ENCODE assay signal across 1 cellular context in the genomic region with DNA sequence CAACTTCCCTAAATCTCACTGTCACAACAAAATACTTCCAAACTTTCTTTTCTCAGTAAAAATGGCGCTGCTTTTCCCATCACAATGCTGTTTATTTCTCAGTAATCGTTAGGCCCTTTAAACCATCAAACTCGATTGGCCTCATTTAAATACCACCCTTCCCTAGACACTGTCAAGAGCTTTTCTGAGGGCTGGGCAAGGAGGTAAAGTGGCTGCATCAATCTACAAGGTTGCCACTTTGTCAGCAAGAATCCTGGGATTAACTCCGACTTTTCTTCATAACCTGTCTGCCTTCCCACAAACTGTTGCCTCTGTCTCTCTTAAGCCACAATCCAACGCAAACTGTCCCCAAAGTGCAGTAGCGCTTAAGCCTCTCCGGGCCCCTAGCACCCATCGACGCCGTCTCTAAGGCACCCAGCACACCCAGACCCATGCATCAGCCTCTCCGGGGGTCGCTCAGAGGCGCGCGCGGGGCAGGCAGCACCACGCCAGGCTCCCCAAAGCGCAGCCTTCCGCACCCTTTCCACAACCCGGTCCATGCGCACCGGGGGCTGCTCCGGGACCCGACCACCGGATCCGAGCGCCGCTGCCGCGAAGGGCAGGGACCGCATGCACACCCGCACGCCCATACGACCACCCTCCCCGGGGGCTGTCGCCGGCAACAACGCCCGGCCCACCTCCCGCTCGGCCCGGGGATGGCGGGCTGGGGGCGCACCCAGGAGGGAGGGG.
TF ChIP-seq lines count a peak whose summit lies in the region.

No MANE protein-coding gene starts in this region.

TF ChIP-seq in K562, 482 proteins besides CTCF, POLR2A, EP300 and RAD21 (continued from another document and continues in another):
- TF ChIP-seq BRF2 (IDR thresholded peaks at IDR 0.05; ENCODE audit: borderline replicate concordance, insufficient read depth, insufficient read length): no peak
- no peak for TF ChIP-seq HMG20B (CRISPR knock-in tag; IDR thresholded peaks at IDR 0.05)
- no peak for TF ChIP-seq WHSC1 (IDR thresholded peaks at IDR 0.05; ENCODE audit: low read length)
- peak; percentile 55 for TF ChIP-seq POLR2G (IDR thresholded peaks at IDR 0.05; ENCODE audit: low read depth, low read length)
- TF ChIP-seq ZNF217 (CRISPR knock-in tag; IDR thresholded peaks at IDR 0.05): no peak
- TF ChIP-seq, protein P1, sequence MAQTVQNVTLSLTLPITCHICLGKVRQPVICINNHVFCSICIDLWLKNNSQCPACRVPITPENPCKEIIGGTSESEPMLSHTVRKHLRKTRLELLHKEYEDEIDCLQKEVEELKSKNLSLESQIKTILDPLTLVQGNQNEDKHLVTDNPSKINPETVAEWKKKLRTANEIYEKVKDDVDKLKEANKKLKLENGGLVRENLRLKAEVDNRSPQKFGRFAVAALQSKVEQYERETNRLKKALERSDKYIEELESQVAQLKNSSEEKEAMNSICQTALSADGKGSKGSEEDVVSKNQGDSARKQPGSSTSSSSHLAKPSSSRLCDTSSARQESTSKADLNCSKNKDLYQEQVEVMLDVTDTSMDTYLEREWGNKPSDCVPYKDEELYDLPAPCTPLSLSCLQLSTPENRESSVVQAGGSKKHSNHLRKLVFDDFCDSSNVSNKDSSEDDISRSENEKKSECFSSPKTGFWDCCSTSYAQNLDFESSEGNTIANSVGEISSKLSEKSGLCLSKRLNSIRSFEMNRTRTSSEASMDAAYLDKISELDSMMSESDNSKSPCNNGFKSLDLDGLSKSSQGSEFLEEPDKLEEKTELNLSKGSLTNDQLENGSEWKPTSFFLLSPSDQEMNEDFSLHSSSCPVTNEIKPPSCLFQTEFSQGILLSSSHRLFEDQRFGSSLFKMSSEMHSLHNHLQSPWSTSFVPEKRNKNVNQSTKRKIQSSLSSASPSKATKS (CRISPR knock-in tag; IDR thresholded peaks at IDR 0.05): no peak
- TF ChIP-seq CC2D1A (IDR thresholded peaks at IDR 0.05): no peak
- TF ChIP-seq ZBTB43 (CRISPR knock-in tag; IDR thresholded peaks at IDR 0.05): no peak
- TF ChIP-seq GATA2 (CRISPR knock-in tag; IDR thresholded peaks at IDR 0.05): no peak
- no peak for TF ChIP-seq SOX6 (IDR thresholded peaks at IDR 0.05)
- TF ChIP-seq RBFOX2 (IDR thresholded peaks at IDR 0.05; ENCODE audit: low read depth, low read length): peak; percentile 57
- TF ChIP-seq, protein P2, sequence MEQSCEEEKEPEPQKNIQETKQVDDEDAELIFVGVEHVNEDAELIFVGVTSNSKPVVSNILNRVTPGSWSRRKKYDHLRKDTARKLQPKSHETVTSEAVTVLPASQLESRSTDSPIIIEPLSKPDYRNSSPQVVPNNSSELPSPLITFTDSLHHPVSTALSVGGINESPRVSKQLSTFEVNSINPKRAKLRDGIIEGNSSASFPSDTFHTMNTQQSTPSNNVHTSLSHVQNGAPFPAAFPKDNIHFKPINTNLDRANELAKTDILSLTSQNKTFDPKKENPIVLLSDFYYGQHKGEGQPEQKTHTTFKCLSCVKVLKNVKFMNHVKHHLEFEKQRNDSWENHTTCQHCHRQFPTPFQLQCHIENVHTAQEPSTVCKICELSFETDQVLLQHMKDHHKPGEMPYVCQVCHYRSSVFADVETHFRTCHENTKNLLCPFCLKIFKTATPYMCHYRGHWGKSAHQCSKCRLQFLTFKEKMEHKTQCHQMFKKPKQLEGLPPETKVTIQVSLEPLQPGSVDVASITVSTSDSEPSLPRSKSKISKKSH (CRISPR knock-in tag; IDR thresholded peaks at IDR 0.05): no peak
- peak; percentile 64 for TF ChIP-seq EGR1 (conservative IDR thresholded peaks at IDR 0.05)
- TF ChIP-seq NR4A1 (CRISPR knock-in tag; IDR thresholded peaks at IDR 0.05): 0 out of 2 replicates have a peak, but pooled peaks have one; percentile 50
- TF ChIP-seq NR4A1 (tag; IDR thresholded peaks at IDR 0.05): no peak
- TF ChIP-seq BHLHE40 (IDR thresholded peaks at IDR 0.05; ENCODE audit: low read length): no peak
- TF ChIP-seq, protein P3, sequence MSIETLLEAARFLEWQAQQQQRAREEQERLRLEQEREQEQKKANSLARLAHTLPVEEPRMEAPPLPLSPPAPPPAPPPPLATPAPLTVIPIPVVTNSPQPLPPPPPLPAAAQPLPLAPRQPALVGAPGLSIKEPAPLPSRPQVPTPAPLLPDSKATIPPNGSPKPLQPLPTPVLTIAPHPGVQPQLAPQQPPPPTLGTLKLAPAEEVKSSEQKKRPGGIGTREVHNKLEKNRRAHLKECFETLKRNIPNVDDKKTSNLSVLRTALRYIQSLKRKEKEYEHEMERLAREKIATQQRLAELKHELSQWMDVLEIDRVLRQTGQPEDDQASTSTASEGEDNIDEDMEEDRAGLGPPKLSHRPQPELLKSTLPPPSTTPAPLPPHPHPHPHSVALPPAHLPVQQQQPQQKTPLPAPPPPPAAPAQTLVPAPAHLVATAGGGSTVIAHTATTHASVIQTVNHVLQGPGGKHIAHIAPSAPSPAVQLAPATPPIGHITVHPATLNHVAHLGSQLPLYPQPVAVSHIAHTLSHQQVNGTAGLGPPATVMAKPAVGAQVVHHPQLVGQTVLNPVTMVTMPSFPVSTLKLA (conservative IDR thresholded peaks at IDR 0.05): no peak
- TF ChIP-seq MYC (IDR thresholded peaks at IDR 0.05; ENCODE audit: low read depth, low read length): peak; percentile 14; the same call in 1 of the 2 replicates
- no peak for TF ChIP-seq MYC (CRISPR knock-in tag; IDR thresholded peaks at IDR 0.05; ENCODE audit: borderline replicate concordance, low read depth)
- TF ChIP-seq ZKSCAN8 (CRISPR knock-in tag; IDR thresholded peaks at IDR 0.05): no peak
- no peak for TF ChIP-seq EWSR1 (IDR thresholded peaks at IDR 0.05; ENCODE audit: borderline replicate concordance, low read depth, partially characterized antibody)
- peak; percentile 36; the same call in 1 of the 2 replicates for TF ChIP-seq SMARCA4 (IDR thresholded peaks at IDR 0.05)
- TF ChIP-seq HDAC2 (IDR thresholded peaks at IDR 0.05): peak; percentile 27; the same call in 1 of the 2 replicates
- TF ChIP-seq NCOA6 (IDR thresholded peaks at IDR 0.05): no peak
- no peak for TF ChIP-seq USF2 (CRISPR knock-in tag; IDR thresholded peaks at IDR 0.05)
- no peak for TF ChIP-seq ZNF639 (CRISPR knock-in tag; conservative IDR thresholded peaks at IDR 0.05 in 1 of 2, IDR thresholded peaks at IDR 0.05 in 1 of 2)
- no peak for TF ChIP-seq SMAD2 (IDR thresholded peaks at IDR 0.05; ENCODE audit: low read depth, low read length)
- no peak for TF ChIP-seq FUS (optimal IDR thresholded peaks at IDR 0.05; ENCODE audit: low read depth, low read length)
- TF ChIP-seq ARID2 (IDR thresholded peaks at IDR 0.05): no peak
- TF ChIP-seq, protein P4, sequence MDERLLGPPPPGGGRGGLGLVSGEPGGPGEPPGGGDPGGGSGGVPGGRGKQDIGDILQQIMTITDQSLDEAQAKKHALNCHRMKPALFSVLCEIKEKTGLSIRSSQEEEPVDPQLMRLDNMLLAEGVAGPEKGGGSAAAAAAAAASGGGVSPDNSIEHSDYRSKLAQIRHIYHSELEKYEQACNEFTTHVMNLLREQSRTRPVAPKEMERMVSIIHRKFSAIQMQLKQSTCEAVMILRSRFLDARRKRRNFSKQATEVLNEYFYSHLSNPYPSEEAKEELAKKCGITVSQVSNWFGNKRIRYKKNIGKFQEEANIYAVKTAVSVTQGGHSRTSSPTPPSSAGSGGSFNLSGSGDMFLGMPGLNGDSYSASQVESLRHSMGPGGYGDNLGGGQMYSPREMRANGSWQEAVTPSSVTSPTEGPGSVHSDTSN (CRISPR knock-in tag; IDR thresholded peaks at IDR 0.05; ENCODE audit: low read depth): no peak
- TF ChIP-seq, protein P4 (tag; conservative IDR thresholded peaks at IDR 0.05; ENCODE audit: low read depth): 0 out of 2 replicates have a peak, but pooled peaks have one; percentile 21
- peak; percentile 29 to 46; a peak in 3 of 4 replicates for TF ChIP-seq NRF1 (conservative IDR thresholded peaks at IDR 0.05 in 1 of 2, IDR thresholded peaks at IDR 0.05 in 1 of 2)
- TF ChIP-seq ZNF3 (CRISPR knock-in tag; IDR thresholded peaks at IDR 0.05): no peak
- TF ChIP-seq COPS2 (conservative IDR thresholded peaks at IDR 0.05): no peak
- peak; percentile 25; the same call in 1 of the 2 replicates for TF ChIP-seq EP400 (IDR thresholded peaks at IDR 0.05)
- TF ChIP-seq CSDE1 (IDR thresholded peaks at IDR 0.05): no peak
- no peak; the same call in 1 of the 2 replicates for TF ChIP-seq SMARCC2 (IDR thresholded peaks at IDR 0.05; ENCODE audit: low read depth)
- no peak for TF ChIP-seq MECOM (CRISPR knock-in tag; IDR thresholded peaks at IDR 0.05)
- TF ChIP-seq, protein P5, sequence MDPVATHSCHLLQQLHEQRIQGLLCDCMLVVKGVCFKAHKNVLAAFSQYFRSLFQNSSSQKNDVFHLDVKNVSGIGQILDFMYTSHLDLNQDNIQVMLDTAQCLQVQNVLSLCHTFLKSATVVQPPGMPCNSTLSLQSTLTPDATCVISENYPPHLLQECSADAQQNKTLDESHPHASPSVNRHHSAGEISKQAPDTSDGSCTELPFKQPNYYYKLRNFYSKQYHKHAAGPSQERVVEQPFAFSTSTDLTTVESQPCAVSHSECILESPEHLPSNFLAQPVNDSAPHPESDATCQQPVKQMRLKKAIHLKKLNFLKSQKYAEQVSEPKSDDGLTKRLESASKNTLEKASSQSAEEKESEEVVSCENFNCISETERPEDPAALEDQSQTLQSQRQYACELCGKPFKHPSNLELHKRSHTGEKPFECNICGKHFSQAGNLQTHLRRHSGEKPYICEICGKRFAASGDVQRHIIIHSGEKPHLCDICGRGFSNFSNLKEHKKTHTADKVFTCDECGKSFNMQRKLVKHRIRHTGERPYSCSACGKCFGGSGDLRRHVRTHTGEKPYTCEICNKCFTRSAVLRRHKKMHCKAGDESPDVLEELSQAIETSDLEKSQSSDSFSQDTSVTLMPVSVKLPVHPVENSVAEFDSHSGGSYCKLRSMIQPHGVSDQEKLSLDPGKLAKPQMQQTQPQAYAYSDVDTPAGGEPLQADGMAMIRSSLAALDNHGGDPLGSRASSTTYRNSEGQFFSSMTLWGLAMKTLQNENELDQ (CRISPR knock-in tag; IDR thresholded peaks at IDR 0.05; ENCODE audit: borderline replicate concordance): no peak
- no peak for TF ChIP-seq ZNF124 (CRISPR knock-in tag; IDR thresholded peaks at IDR 0.05)
- TF ChIP-seq KLF10 (CRISPR knock-in tag; IDR thresholded peaks at IDR 0.05): no peak
- no peak for TF ChIP-seq PHTF2 (CRISPR knock-in tag; IDR thresholded peaks at IDR 0.05)
- no peak for TF ChIP-seq NFE2L1 (tag; IDR thresholded peaks at IDR 0.05; ENCODE audit: borderline replicate concordance, low read depth)
- TF ChIP-seq KDM2B (CRISPR knock-in tag; IDR thresholded peaks at IDR 0.05): no peak
- TF ChIP-seq ZFP1 (CRISPR knock-in tag; IDR thresholded peaks at IDR 0.05): no peak
- TF ChIP-seq HNRNPH1 (optimal IDR thresholded peaks at IDR 0.05; ENCODE audit: low read depth, low read length): no peak
- TF ChIP-seq MCM7 (IDR thresholded peaks at IDR 0.05): no peak
- TF ChIP-seq ZSCAN29 (IDR thresholded peaks at IDR 0.05): no peak
- no peak for TF ChIP-seq TRIM24 (IDR thresholded peaks at IDR 0.05)
- no peak for TF ChIP-seq ZNF140 (CRISPR knock-in tag; IDR thresholded peaks at IDR 0.05)
- no peak for TF ChIP-seq CREB1 (IDR thresholded peaks at IDR 0.05)
- no peak for TF ChIP-seq CREB1 (CRISPR knock-in tag; IDR thresholded peaks at IDR 0.05)
- TF ChIP-seq PREB (CRISPR knock-in tag; IDR thresholded peaks at IDR 0.05): no peak
